23 cellular contexts compared by ENCODE assay signal in genomic region chr6:120557554-120557953, GRCh38.
"Had no signal": no experiment of that assay in that cellular context is flagged by ENCODE, and none has a peak within 500 bp of the region (broad histone marks: within the 10 kb centered on the region; RNA-seq: fewer than 3 reads in every experiment).

No MANE protein-coding gene starts in this region.

- H3K4me3 ChIP-seq: colonic mucosa, coronary artery, dorsolateral prefrontal cortex, esophagus muscularis mucosa, esophagus squamous epithelium, gastrocnemius medialis, gastroesophageal sphincter, heart left ventricle, heart right ventricle had no signal

- DNase-seq: colonic mucosa; cortex of kidney; dermis blood vessel endothelial cell; dorsolateral prefrontal cortex; effector CD4-positive, alpha-beta T cell; effector CD8-positive, alpha-beta T cell; effector memory CD4-positive, alpha-beta T cell; effector memory CD8-positive, alpha-beta T cell; endodermal cell; erythroblast; esophagus squamous epithelium; foreskin fibroblast; foreskin keratinocyte; foreskin melanocyte; gastrocnemius medialis; glutamatergic neuron; head of caudate nucleus; heart left ventricle; heart right ventricle had no signal

- H3K36me3 ChIP-seq: colonic mucosa, esophagus muscularis mucosa, esophagus squamous epithelium, gastrocnemius medialis, gastroesophageal sphincter, heart left ventricle, heart right ventricle had no signal

- H3K9me3 ChIP-seq: colonic mucosa, esophagus muscularis mucosa, esophagus squamous epithelium, gastrocnemius medialis, gastroesophageal sphincter, heart left ventricle, heart right ventricle had no signal

- ATAC-seq: effector memory CD8-positive, alpha-beta T cell; esophagus mucosa; foreskin keratinocyte; gastrocnemius medialis; gastroesophageal sphincter; heart left ventricle; heart right ventricle had no signal

- H3K4me1 ChIP-seq: colonic mucosa, esophagus muscularis mucosa, esophagus squamous epithelium, foreskin keratinocyte, gastrocnemius medialis, gastroesophageal sphincter, heart left ventricle, heart right ventricle had no signal
